In genomic region chr3:197959891-197960693, GRCh38 we compare ENCODE assay signal across 8 cellular contexts. TPM values are rescaled to one million over a fixed set of nuclear protein-coding genes. Genes with fewer than 3 reads are reported as not detected.
DNase-seq lines count a peak whose midpoint lies in the region; ATAC-seq and TF ChIP-seq lines count a peak whose summit lies in the region.

Gene LMLN, plus strand, starts transcription at chr3:197960217. Its CDS starts 29 bp downstream, at chr3:197960246.

- POLR2A ChIA-PET in CD4-positive, alpha-beta T cell (lab: Charles Lee) = interaction anchor here (5.1 kb wide), 1 partner anchor 10 kb away, joined by 41 read pairs; the partner anchor contains the start of gene RPL35A
- POLR2A ChIA-PET in activated CD4-positive, alpha-beta memory T cell treated with anti-CD3 and anti-CD28 coated beads for 36 hours (lab: Charles Lee) = interaction anchor here (0.8 to 2.2 kb wide), 3 partner anchors 10 to 120 kb away, joined by 3 to 14 read pairs (median 8); partner anchors contain the start of gene RPL35A

- no peak for TF ChIP-seq CTCF in CD4-positive, alpha-beta T cell (IDR thresholded peaks at IDR 0.05)
- peak in 25 of 56 donors; percentile 7 to 51 (median 29) for TF ChIP-seq CTCF in dorsolateral prefrontal cortex (IDR thresholded peaks at IDR 0.05 in 54 of 56, conservative IDR thresholded peaks at IDR 0.05 in 2 of 56; ENCODE audit: low read depth in 1 of 56, partially characterized antibody in 56 of 56)
- TF ChIP-seq CTCF in lower leg skin (IDR thresholded peaks at IDR 0.05) = no peak

- H3K27ac Mint-ChIP-seq in CD4-positive, alpha-beta T cell = peak within 1 kb of the TSS; percentile 95
- peak within 1 kb of the TSS; percentile 97 for H3K27ac Mint-ChIP-seq in activated CD4-positive, alpha-beta memory T cell treated with anti-CD3 and anti-CD28 coated beads for 36 hours

- peak within 1 kb of the TSS; percentile 90 for H3K4me3 Mint-ChIP-seq in CD4-positive, alpha-beta T cell
- peak within 1 kb of the TSS; percentile 86 for H3K4me3 Mint-ChIP-seq in activated CD4-positive, alpha-beta memory T cell treated with anti-CD3 and anti-CD28 coated beads for 36 hours

- CTCF ChIA-PET in CD4-positive, alpha-beta T cell (lab: Charles Lee) = interaction anchor here (1.2 kb wide), 1 partner anchor 17 kb away, joined by 3 read pairs; no protein-coding TSS in a partner anchor
- CTCF ChIA-PET in activated CD4-positive, alpha-beta memory T cell treated with anti-CD3 and anti-CD28 coated beads for 36 hours (lab: Charles Lee) = interaction anchor here (1.0 to 2.8 kb wide), 2 partner anchors 9 to 120 kb away, joined by 3 to 14 read pairs; no protein-coding TSS in a partner anchor

- no peaks in the 10 kb centered on the region for H3K9me3 ChIP-seq in CD4-positive, alpha-beta T cell (ENCODE audit: control insufficient read depth, low read length)

- WGBS in lower leg skin, 2 donors = 0% methylated on average over 48 to 56 of the region's 62 CpGs

- no peak for TF ChIP-seq POLR2A in lower leg skin (IDR thresholded peaks at IDR 0.05)

- H3K4me3 ChIP-seq in dorsolateral prefrontal cortex (peak within 1 kb of the TSS; percentile 68 to 98 (median 89)), lower leg skin (ENCODE audit: low read depth, poor library complexity, severe bottlenecking) (peak within 1 kb of the TSS; percentile 66)

- intact Hi-C loops in CD4-positive, alpha-beta T cell (cut with DNase I, micrococcal nuclease) = loop anchor here (1.0 to 10.0 kb wide), 3 partner anchors 10 to 665 kb away; partner anchors contain the start of genes DLG1 (in 1 of the 2) and RPL35A (in 1 of the 2)
- intact Hi-C loops in activated CD4-positive, alpha-beta memory T cell treated with anti-CD3 and anti-CD28 coated beads for 36 hours (cut with micrococcal nuclease) = loop anchor here (1.0 to 2.0 kb wide), 4 partner anchors 10 to 121 kb away; partner anchors contain the start of gene RPL35A
- intact Hi-C loops in dorsolateral prefrontal cortex (cut with DNase I) = loop anchor here in 1 of 2 donors (1.0 kb wide), 1 partner anchor 10 kb away; the partner anchor contains the start of gene RPL35A
- intact Hi-C loops in lower leg skin (cut with DNase I; ENCODE audit: low total_unique reads) = no loop called here

- H3K27me3 ChIP-seq in CD4-positive, alpha-beta T cell (ENCODE audit: control insufficient read depth, insufficient read depth, low read length) = no peaks in the 10 kb centered on the region
- no peaks in the 10 kb centered on the region for H3K27me3 ChIP-seq in dorsolateral prefrontal cortex

- ATAC-seq in CD4-positive, alpha-beta T cell (ENCODE audit: poor library complexity) = peak; percentile 91
- ATAC-seq in GM19452 (IDR thresholded peaks at IDR 0.05; ENCODE audit: unreplicated experiment) (peak; percentile 96), HG03575 (IDR thresholded peaks at IDR 0.05; ENCODE audit: extremely low read depth, insufficient number of reproducible peaks, low FRiP score, unreplicated experiment) (peak; percentile 90)

- no peaks in the 10 kb centered on the region for H3K9me3 Mint-ChIP-seq in CD4-positive, alpha-beta T cell
- no peaks in the 10 kb centered on the region for H3K9me3 Mint-ChIP-seq in activated CD4-positive, alpha-beta memory T cell treated with anti-CD3 and anti-CD28 coated beads for 36 hours

- H3K27ac ChIP-seq in CD4-positive, alpha-beta T cell (ENCODE audit: low read depth, low read length) = peak within 1 kb of the TSS; percentile 60
- peak within 1 kb of the TSS in 56 of 59 donors; percentile 6 to 88 (median 71) for H3K27ac ChIP-seq in dorsolateral prefrontal cortex

- peak; percentile 89 to 95 (median 92) for DNase-seq in CD4-positive, alpha-beta T cell
- DNase-seq in NCI-H82 (lab: John Stamatoyannopoulos, UW) (peak; percentile 99), dorsolateral prefrontal cortex (peak; percentile 93 to 99 (median 97)), lower leg skin (ENCODE audit: low spot score in 2 of 2) (peak; percentile 95 to 99)
- DNase-seq in activated CD4-positive, alpha-beta memory T cell treated with anti-CD3 and anti-CD28 coated beads for 36 hours = peak; percentile 97
- peak; percentile 94 to 95 for DNase-seq in stimulated activated CD4-positive, alpha-beta T cell treated with anti-CD3 and anti-CD28 coated beads, Interleukin-4, amount 100 ng/mL, for 4 hours

- peaks cover 52% of the 10 kb centered on the region for H3K4me1 Mint-ChIP-seq in CD4-positive, alpha-beta T cell (ENCODE audit: low read depth)
- H3K4me1 Mint-ChIP-seq in activated CD4-positive, alpha-beta memory T cell treated with anti-CD3 and anti-CD28 coated beads for 36 hours (ENCODE audit: low read depth) = peaks cover 52% of the 10 kb centered on the region

- H3K36me3 Mint-ChIP-seq in CD4-positive, alpha-beta T cell (ENCODE audit: low read depth) = peaks cover 40% of the 10 kb centered on the region
- H3K36me3 Mint-ChIP-seq in activated CD4-positive, alpha-beta memory T cell treated with anti-CD3 and anti-CD28 coated beads for 36 hours = peaks cover 24% of the 10 kb centered on the region

- no peaks in the 10 kb centered on the region for H3K27me3 Mint-ChIP-seq in CD4-positive, alpha-beta T cell
- H3K27me3 Mint-ChIP-seq in activated CD4-positive, alpha-beta memory T cell treated with anti-CD3 and anti-CD28 coated beads for 36 hours = no peaks in the 10 kb centered on the region

RNA-seq across cellular contexts. Expression of gene LMLN, which starts in this region (rescaled TPM):
- 1 to 10 TPM; 3.5 to 3.6 TPM for total RNA-seq in CD4-positive, alpha-beta T cell
- 1 to 10 TPM; 3.6 to 3.8 TPM for total RNA-seq in activated CD4-positive, alpha-beta memory T cell treated with anti-CD3 and anti-CD28 coated beads for 36 hours
- 10 to 100 TPM; 12.6 to 31.3 (median 22.7) TPM for total RNA-seq in dorsolateral prefrontal cortex
- total RNA-seq in lower leg skin = 10 to 100 TPM in 1 of 4 donors, 1 to 10 TPM in 3; 2.3 to 10.4 (median 3.8) TPM

Comparison
In these comparisons a context has a peak if more than half of its experiments do, and no peak if none do; other contexts are left out.
1. Peak in every context shown above with its lines: DNase-seq, ATAC-seq, H3K4me3 ChIP-seq and H3K27ac ChIP-seq.